ENCODE assay signal across 22 cellular contexts in the genomic region with DNA sequence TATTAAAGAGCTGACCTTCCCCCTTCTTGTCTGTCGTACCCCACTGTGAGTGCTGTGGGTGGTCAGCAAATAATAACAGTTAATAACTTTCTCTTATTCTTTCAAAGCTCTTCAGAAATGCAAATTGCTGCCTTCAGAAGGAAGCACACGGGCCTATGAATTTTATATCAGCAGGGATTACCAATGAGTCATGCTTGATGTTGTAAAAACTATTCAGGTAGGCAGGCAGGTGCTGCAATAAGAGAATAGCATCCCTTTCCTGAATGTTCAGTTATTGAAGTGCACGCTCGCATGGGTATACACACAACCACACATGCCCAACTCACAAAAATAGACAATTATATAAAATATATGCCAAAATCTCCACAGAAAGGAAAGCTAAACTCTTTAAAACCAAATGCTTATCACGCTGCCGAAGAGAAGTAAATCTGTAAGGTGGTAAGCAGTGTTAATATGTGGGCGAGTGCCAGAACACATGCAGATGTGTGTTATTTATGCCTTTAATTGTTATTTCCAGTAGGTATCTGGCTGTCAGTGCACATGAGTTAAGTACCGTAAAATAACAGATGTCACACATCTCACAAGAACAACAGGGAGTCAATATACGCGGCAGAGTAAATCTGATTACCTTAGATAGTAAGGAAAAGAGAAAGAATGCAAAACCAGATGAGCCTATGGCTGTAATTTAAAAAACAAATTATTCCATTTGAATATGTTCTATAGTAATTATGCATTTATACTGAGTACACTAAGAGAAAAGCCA. TPM values are rescaled to one million over a fixed set of nuclear protein-coding genes. Genes with fewer than 3 reads are reported as not detected.
DNase-seq lines count a peak whose midpoint lies in the region; ATAC-seq, FAIRE-seq and TF ChIP-seq lines count a peak whose summit lies in the region.
"Had no signal": no experiment of that assay in that cellular context is flagged by ENCODE, and none has a peak within 500 bp of the region (broad histone marks: within the 10 kb centered on the region; RNA-seq: fewer than 3 reads in every experiment).

No MANE protein-coding gene starts in this region.

- H3K79me2 ChIP-seq in H1 (ENCODE audit: control insufficient read depth in 1 of 2, insufficient read depth in 2 of 2, low read length in 2 of 2), result no peaks in the 10 kb centered on the region
- H3K79me2 ChIP-seq: parathyroid adenoma had no signal

- H4K91ac ChIP-seq in H1 (replicated peaks; ENCODE audit: insufficient read length, low read length), result no peak overlapping the region

- no peak overlapping the region for H4K8ac ChIP-seq in H1 (ENCODE audit: extremely low read depth, insufficient read depth, low read length)

- H3K9me3 Mint-ChIP-seq in activated T-cell treated with anti-CD3 and anti-CD28 coated beads, Interleukin-2, amount 50 U/mL, for 72 hours, result no peaks in the 10 kb centered on the region
- H3K9me3 Mint-ChIP-seq: activated naive CD8-positive, alpha-beta T cell treated with anti-CD3 and anti-CD28 coated beads, Interleukin-2, amount 10 ng/mL, durations not matched to agents 7 days and 5 days; activated T-helper 2 cell treated with anti-CD3 and anti-CD28 coated beads, Interferon-gamma antibody, Interleukin-2, Interleukin-4, amounts not matched to agents 10 μg/mL and 5 μg/mL and 100 μg/mL, durations not matched to agents 14 hours and 24 hours and 36 hours; naive thymus-derived CD8-positive, alpha-beta T cell had no signal

- H2BK5ac ChIP-seq in H1 (ENCODE audit: low read depth, low read length), result no peak overlapping the region

- H3K4ac ChIP-seq in H1 (replicated peaks; ENCODE audit: insufficient read length, low read depth, low read length), result no peak overlapping the region

- H3K56ac ChIP-seq in H1 (replicated peaks; ENCODE audit: insufficient read length, low read depth, low read length), result no peak overlapping the region

- H3K27me3 Mint-ChIP-seq in activated T-cell treated with anti-CD3 and anti-CD28 coated beads, Interleukin-2, amount 50 U/mL, for 72 hours (ENCODE audit: low read depth), result peaks cover 39% of the 10 kb centered on the region

- intact Hi-C loops in posterior vena cava (cut with DNase I), result no loop called here

- POLR2A ChIA-PET in H1 (lab: Charles Lee; ENCODE audit: partially characterized antibody) (no interaction called here), GM10248 (lab: Yijun Ruan, JAX) (no interaction called here)

- no peak overlapping the region for H3K23ac ChIP-seq in H1 (ENCODE audit: insufficient read length)

- TF ChIP-seq RAD21 in H1 (IDR thresholded peaks at IDR 0.05 in 1 of 2, conservative IDR thresholded peaks at IDR 0.05 in 1 of 2; ENCODE audit: low read depth in 2 of 2, low read length in 2 of 2), result no peak

- H3K9me3 ChIP-seq in H1 (ENCODE audit: insufficient read depth in 2 of 2, low read depth in 1 of 2, low read length in 1 of 2), result no peaks in the 10 kb centered on the region
- H3K9me3 ChIP-seq: body of pancreas, sigmoid colon, vagina had no signal

- peaks cover 30% of the 10 kb centered on the region for H3K4me1 Mint-ChIP-seq in activated T-cell treated with anti-CD3 and anti-CD28 coated beads, Interleukin-2, amount 50 U/mL, for 72 hours (ENCODE audit: low read depth)
- H3K4me1 Mint-ChIP-seq: naive thymus-derived CD8-positive, alpha-beta T cell had no signal

- no peak overlapping the region for H3K4me3 ChIP-seq in H1 (ENCODE audit: extremely low read depth in 1 of 4, insufficient read depth in 2 of 4, low read depth in 3 of 4, low read length in 4 of 4)
- H3K4me3 ChIP-seq: body of pancreas, sigmoid colon, vagina had no signal

- TF ChIP-seq EP300 in H1 (IDR thresholded peaks at IDR 0.05; ENCODE audit: borderline replicate concordance in 1 of 2, low read depth in 2 of 2, low read length in 2 of 2), result no peak

- no peak overlapping the region for H3K9ac ChIP-seq in H1 (replicated peaks in 1 of 4; ENCODE audit: extremely low read depth in 1 of 4, low read depth in 3 of 4, low read length in 3 of 4)
- H3K9ac ChIP-seq: parathyroid adenoma had no signal

- no peak for DNase-seq in activated T-cell treated with anti-CD3 and anti-CD28 coated beads, Interleukin-2, amount 50 U/mL, for 72 hours
- DNase-seq in activated T-cell treated with anti-CD3 and anti-CD28 coated beads for 4 hours, result no peak
- peak; percentile 33 for DNase-seq in NCI-H524 treated with DMSO at 0.1 percent for 48 hours (lab: John Stamatoyannopoulos, UW)
- DNase-seq in H1 (ENCODE audit: low read depth in 1 of 2, low spot score in 2 of 2), result no peak
- no peak for DNase-seq in DMS79 treated with DMSO at 0.1 percent for 48 hours (lab: John Stamatoyannopoulos, UW)
- no peak for DNase-seq in GM10248 (ENCODE audit: extremely low spot score)
- no peak for DNase-seq in posterior vena cava (ENCODE audit: low spot score)
- DNase-seq: activated CD4-positive, alpha-beta T cell treated with anti-CD3 and anti-CD28 coated beads for 36 hours; activated naive CD8-positive, alpha-beta T cell treated with anti-CD3 and anti-CD28 coated beads, Interleukin-2, amount 10 ng/mL, durations not matched to agents 7 days and 5 days; body of pancreas; C1 segment of cervical spinal cord; DMS79; effector memory CD4-positive, alpha-beta T cell; Kasumi-1; kidney glomerular epithelial cell; naive thymus-derived CD8-positive, alpha-beta T cell; NCI-H1048; sigmoid colon had no signal

- no peak overlapping the region for H2BK15ac ChIP-seq in H1 (ENCODE audit: low read length)

- H2BK120ac ChIP-seq in H1 (replicated peaks; ENCODE audit: low read depth, low read length), result no peak overlapping the region

- 0 out of 4 replicates have a peak overlapping the region, but pooled peaks of 1 of the 2 experiments have one; percentile 26 for H3K4me2 ChIP-seq in H1 (ENCODE audit: insufficient read depth in 1 of 2, low read depth in 2 of 2, low read length in 2 of 2)

- no peaks in the 10 kb centered on the region for H3K36me3 Mint-ChIP-seq in activated T-cell treated with anti-CD3 and anti-CD28 coated beads, Interleukin-2, amount 50 U/mL, for 72 hours (ENCODE audit: insufficient read depth in 2 of 2)
- H3K36me3 Mint-ChIP-seq: activated naive CD8-positive, alpha-beta T cell treated with anti-CD3 and anti-CD28 coated beads, Interleukin-2, amount 10 ng/mL, durations not matched to agents 7 days and 5 days; naive thymus-derived CD8-positive, alpha-beta T cell had no signal

- H3K79me1 ChIP-seq in H1 (ENCODE audit: low read depth, low read length), result no peaks in the 10 kb centered on the region

- H3K27ac Mint-ChIP-seq in activated T-cell treated with anti-CD3 and anti-CD28 coated beads, Interleukin-2, amount 50 U/mL, for 72 hours, result peak overlapping the region; percentile 32
- H3K27ac Mint-ChIP-seq: activated CD4-positive, alpha-beta T cell treated with anti-CD3 and anti-CD28 coated beads for 36 hours; activated naive CD8-positive, alpha-beta T cell treated with anti-CD3 and anti-CD28 coated beads, Interleukin-2, amount 10 ng/mL, durations not matched to agents 7 days and 5 days; activated T-helper 2 cell treated with anti-CD3 and anti-CD28 coated beads, Interferon-gamma antibody, Interleukin-2, Interleukin-4, amounts not matched to agents 10 μg/mL and 5 μg/mL and 100 μg/mL, durations not matched to agents 14 hours and 24 hours and 36 hours had no signal

- no peak overlapping the region for H3K27ac ChIP-seq in H1 (ENCODE audit: low read depth, low read length)
- H3K27ac ChIP-seq: body of pancreas, parathyroid adenoma, sigmoid colon, vagina had no signal

- CTCF ChIA-PET in H1 (lab: Charles Lee; ENCODE audit: partially characterized antibody) (interaction anchor here (0.6 to 2.4 kb wide), 5 partner anchors 8 to 346 kb away, joined by 3 to 11 read pairs (median 5); no protein-coding TSS in a partner anchor), GM10248 (lab: Yijun Ruan, JAX) (interaction anchor here (1.3 kb wide), 1 partner anchor 11 kb away, joined by 3 read pairs; no protein-coding TSS in a partner anchor)

- ATAC-seq in activated T-cell treated with anti-CD3 and anti-CD28 coated beads, Interleukin-2, amount 50 U/mL, for 72 hours (replicated peaks in 1 of 2), result no peak
- no peak for ATAC-seq in GM21576 (IDR thresholded peaks at IDR 0.05; ENCODE audit: unreplicated experiment)
- ATAC-seq: activated CD4-positive, alpha-beta T cell treated with anti-CD3 and anti-CD28 coated beads for 36 hours; body of pancreas; naive thymus-derived CD8-positive, alpha-beta T cell had no signal

- 81% methylated on average over 10 of the region's 10 CpGs; no CpG with 5 or more reads in 1 of the 2 experiments for WGBS in H1 (ENCODE audit: extremely low coverage in 1 of 2, insufficient coverage in 1 of 2, insufficient read length in 1 of 2, insufficient replicate concordance in 2 of 2, low coverage in 1 of 2, low lambda C conversion rate in 2 of 2, missing lambda C conversion rate in 1 of 2), 2 experiments

- TF ChIP-seq CTCF in H1 (IDR thresholded peaks at IDR 0.05; ENCODE audit: control extremely low read depth in 1 of 3, insufficient read depth in 1 of 3, low read depth in 1 of 3, low read length in 3 of 3) (no peak), GM10248 (IDR thresholded peaks at IDR 0.05; ENCODE audit: control extremely low read depth, extremely low read depth, low read depth, missing control alignments) (no peak)

- H3K14ac ChIP-seq in H1 (ENCODE audit: insufficient read length), result no peak overlapping the region

- no peaks in the 10 kb centered on the region for H3K23me2 ChIP-seq in H1 (ENCODE audit: low read depth, low read length)

- no peak overlapping the region for H2AK5ac ChIP-seq in H1 (ENCODE audit: low read depth, low read length)

- H4K5ac ChIP-seq in H1 (ENCODE audit: insufficient read length, low read depth, low read length), result no peak overlapping the region

- no peak for TF ChIP-seq POLR2A in H1 (IDR thresholded peaks at IDR 0.05; ENCODE audit: control extremely low read depth in 1 of 2, low read depth in 2 of 2, low read length in 2 of 2)

- no peak overlapping the region for H2BK12ac ChIP-seq in H1 (ENCODE audit: low read depth, low read length)

- no peak overlapping the region for H3K4me3 Mint-ChIP-seq in activated T-cell treated with anti-CD3 and anti-CD28 coated beads, Interleukin-2, amount 50 U/mL, for 72 hours
- H3K4me3 Mint-ChIP-seq: activated CD4-positive, alpha-beta T cell treated with anti-CD3 and anti-CD28 coated beads for 36 hours; activated naive CD8-positive, alpha-beta T cell treated with anti-CD3 and anti-CD28 coated beads, Interleukin-2, amount 10 ng/mL, durations not matched to agents 7 days and 5 days; naive thymus-derived CD8-positive, alpha-beta T cell had no signal

- H3K27me3 ChIP-seq in H1 (replicated peaks in 1 of 4; ENCODE audit: control insufficient read depth in 3 of 4, extremely low read depth in 1 of 4, insufficient read depth in 3 of 4, low read length in 3 of 4), result no peaks in the 10 kb centered on the region
- H3K27me3 ChIP-seq: body of pancreas, sigmoid colon, vagina had no signal

- no peaks in the 10 kb centered on the region for H4K20me1 ChIP-seq in H1 (replicated peaks in 1 of 2; ENCODE audit: control insufficient read depth in 1 of 2, insufficient read depth in 2 of 2, low read length in 2 of 2)

- H3K36me3 ChIP-seq in H1 (ENCODE audit: control insufficient read depth in 2 of 4, insufficient read depth in 4 of 4, low read length in 3 of 4), result no peaks in the 10 kb centered on the region
- H3K36me3 ChIP-seq: sigmoid colon, vagina had no signal

- H2BK20ac ChIP-seq in H1 (ENCODE audit: low read length), result no peak overlapping the region

- no peak for FAIRE-seq in H1 (lab: Jason Lieb, UNC)

- no peak overlapping the region for H3K18ac ChIP-seq in H1 (ENCODE audit: extremely low read depth, low read length)

- 0 out of 2 replicates have a peak overlapping the region, but pooled peaks have one; percentile 57 for H2AFZ ChIP-seq in H1 (ENCODE audit: low read length)

- peaks cover 0 to 1% (median 0%) of the 10 kb centered on the region in 4 experiments; a peak in 2 of 7 replicates for H3K4me1 ChIP-seq in H1 (replicated peaks in 1 of 4; ENCODE audit: control insufficient read depth in 3 of 4, insufficient read depth in 4 of 4, low read length in 3 of 4)
- H3K4me1 ChIP-seq: parathyroid adenoma, sigmoid colon, vagina had no signal

RNA-seq across cellular contexts. Expression of a gene that starts 34.4 kb away (rescaled TPM):
- total RNA-seq in activated T-cell treated with anti-CD3 and anti-CD28 coated beads, Interleukin-2, amount 50 U/mL, for 72 hours, result 10 to 100 TPM; 23.2 to 42.1 TPM
- 9.7 and 10.1 TPM in 2 replicates for total RNA-seq in H1 (2021; fragmentation: NEBNext Ultra II Directional; extraction: Animal tissue kit (Norgen Biotek cat#: 25700))
- polyA plus RNA-seq in H1 (2011; rRNA removed), result 1.8 and 2.6 TPM in 2 replicates
- polyA plus RNA-seq in H1 (2011; cell fraction: cytosol; rRNA removed), result 3.0 TPM
- 3.3 TPM for polyA plus RNA-seq in H1 (2011; cell fraction: nucleus; rRNA removed)
- 6.1 to 8.8 TPM (median 7.4 TPM) in 4 replicates for polyA plus RNA-seq in H1 (2012, experiment 1 of 2)
- polyA plus RNA-seq in H1 (2012, experiment 2 of 2), result 1.7 TPM
- polyA plus RNA-seq in H1 (2013, experiment 1 of 2), result 9.5 TPM
- 12.4 TPM for polyA plus RNA-seq in H1 (2013, experiment 2 of 2)
- polyA minus RNA-seq in H1 (2011; rRNA and poly(A)+ RNA removed), result 1.7 and 3.4 TPM in 2 replicates
- 6.0 TPM for polyA minus RNA-seq in H1 (2011; cell fraction: cytosol; rRNA and poly(A)+ RNA removed)
- polyA minus RNA-seq in H1 (2011; cell fraction: nucleus; rRNA and poly(A)+ RNA removed), result 3.8 TPM
- total RNA-seq in posterior vena cava, result 10 to 100 TPM; 29.2 to 30.0 TPM

RNA-seq across cellular contexts. Expression of a gene that starts 34.6 kb away (rescaled TPM):
- total RNA-seq in activated T-cell treated with anti-CD3 and anti-CD28 coated beads, Interleukin-2, amount 50 U/mL, for 72 hours, result 10 to 100 TPM; 29.2 to 31.1 TPM
- 24.2 and 25.9 TPM in 2 replicates for total RNA-seq in H1 (2021; fragmentation: NEBNext Ultra II Directional; extraction: Animal tissue kit (Norgen Biotek cat#: 25700))
- 3.9 TPM in 2 replicates for polyA plus RNA-seq in H1 (2011; rRNA removed)
- 5.4 TPM for polyA plus RNA-seq in H1 (2011; cell fraction: cytosol; rRNA removed)
- 3.8 TPM for polyA plus RNA-seq in H1 (2011; cell fraction: nucleus; rRNA removed)
- 4.4 to 9.7 TPM (median 5.5 TPM) in 4 replicates for polyA plus RNA-seq in H1 (2012, experiment 1 of 2)
- polyA plus RNA-seq in H1 (2012, experiment 2 of 2), result 0.52 TPM
- polyA plus RNA-seq in H1 (2013, experiment 1 of 2), result 23.0 TPM
- 18.8 TPM for polyA plus RNA-seq in H1 (2013, experiment 2 of 2)
- polyA minus RNA-seq in H1 (2011; rRNA and poly(A)+ RNA removed), result 5.4 and 11.1 TPM in 2 replicates
- polyA minus RNA-seq in H1 (2011; cell fraction: cytosol; rRNA and poly(A)+ RNA removed), result 7.2 TPM
- polyA minus RNA-seq in H1 (2011; cell fraction: nucleus; rRNA and poly(A)+ RNA removed), result 25.2 TPM
- total RNA-seq in posterior vena cava, result 10 to 100 TPM; 21.3 to 27.9 TPM
